In genomic region chr7:128136215-128136597, GRCh38 we compare ENCODE assay signal across 8 cellular contexts.
DNase-seq lines count a peak whose midpoint lies in the region; ATAC-seq and TF ChIP-seq lines count a peak whose summit lies in the region.

No MANE protein-coding gene starts in this region.

- H3K36me3 ChIP-seq in ectodermal cell (ENCODE audit: control insufficient read depth, insufficient read depth, low read length) = no peaks in the 10 kb centered on the region

- H3K4me3 ChIP-seq in GM08714 (ENCODE audit: low read length) (peak overlapping the region; percentile 56; the same call in 1 of the 2 replicates), ectodermal cell (ENCODE audit: insufficient read depth, low read depth, low read length) (peak overlapping the region; percentile 57)

- H3K36me3 Mint-ChIP-seq in IgD-negative memory B cell (peaks cover 2% of the 10 kb centered on the region), natural killer cell (no peaks in the 10 kb centered on the region)

- H3K27me3 Mint-ChIP-seq in IgD-negative memory B cell (peaks cover 18% of the 10 kb centered on the region), natural killer cell (ENCODE audit: low read depth in 2 of 2) (peaks cover 56 to 63% of the 10 kb centered on the region in 2 donors)

- peak overlapping the region; percentile 70 to 94 (median 86) for H3K4me3 Mint-ChIP-seq in IgD-negative memory B cell
- H3K4me3 Mint-ChIP-seq in natural killer cell = peak overlapping the region; percentile 78

- DNase-seq in natural killer cell = no peak
- DNase-seq in GDM1 (lab: John Stamatoyannopoulos, UW) = no peak
- no peak for DNase-seq in NCI-H2107 (lab: John Stamatoyannopoulos, UW)
- DNase-seq in NK-92 treated with Interleukin-12 subunit alpha and Interleukin-12 subunit beta, amount 100 ng/mL, for 24 hours (lab: John Stamatoyannopoulos, UW) = no peak

- H3K4me1 Mint-ChIP-seq in IgD-negative memory B cell = peaks cover 10 to 19% (median 14%) of the 10 kb centered on the region in 3 donors
- peaks cover 12 to 18% of the 10 kb centered on the region in 2 donors for H3K4me1 Mint-ChIP-seq in natural killer cell

- H3K9me3 Mint-ChIP-seq in IgD-negative memory B cell (no peaks in the 10 kb centered on the region), natural killer cell (no peaks in the 10 kb centered on the region)

- H3K27ac ChIP-seq in ectodermal cell (ENCODE audit: insufficient read depth, low read depth, low read length, poor library complexity, severe bottlenecking) = no peak overlapping the region

- H3K9me3 ChIP-seq in ectodermal cell (ENCODE audit: control insufficient read depth, low read length) = no peaks in the 10 kb centered on the region

- intact Hi-C loops in natural killer cell (cut with micrococcal nuclease) = loop anchor here (1.0 kb wide), 2 partner anchors 73 to 186 kb away; no protein-coding TSS in a partner anchor

- ATAC-seq in natural killer cell = no peak
- no peak for ATAC-seq in GM18517 (IDR thresholded peaks at IDR 0.05; ENCODE audit: unreplicated experiment)

- 1% methylated on average over 22 of the region's 22 CpGs for WGBS in ectodermal cell, 2 experiments

- TF ChIP-seq CTCF in natural killer cell (IDR thresholded peaks at IDR 0.05) = no peak

- no peaks in the 10 kb centered on the region for H3K4me1 ChIP-seq in ectodermal cell (ENCODE audit: control insufficient read depth, insufficient read depth, low read length)

- peak overlapping the region in 1 of 3 donors; percentile 48 for H3K27ac Mint-ChIP-seq in IgD-negative memory B cell
- H3K27ac Mint-ChIP-seq in natural killer cell = no peak overlapping the region

- H3K27me3 ChIP-seq in ectodermal cell (ENCODE audit: control insufficient read depth, insufficient read depth, low read length, poor library complexity, severe bottlenecking) = peaks cover 76% of the 10 kb centered on the region
